ENCODE assay signal across 32 cellular contexts in genomic region chr6:23089981-23090380, GRCh38.
"Had no signal": no experiment of that assay in that cellular context is flagged by ENCODE, and none has a peak within 500 bp of the region (broad histone marks: within the 10 kb centered on the region; RNA-seq: fewer than 3 reads in every experiment).

No MANE protein-coding gene starts in this region.

- H3K4me1 Mint-ChIP-seq: activated B cell treated with CpG ODN at 0.5 μM for 24 hours; activated CD4-positive, alpha-beta T cell treated with anti-CD3 and anti-CD28 coated beads for 36 hours; activated CD4-positive, alpha-beta T cell treated with anti-CD3 and anti-CD28 coated beads, Interleukin-2, amount 10 ng/mL, durations not matched to agents 24 days and 14 days; activated CD8-positive, alpha-beta memory T cell treated with anti-CD3 and anti-CD28 coated beads, Interleukin-2, amount 10 ng/mL, durations not matched to agents 7 days and 5 days; activated naive CD4-positive, alpha-beta T cell treated with anti-CD3 and anti-CD28 coated beads, Interleukin-2, amount 10 ng/mL, durations not matched to agents 7 days and 5 days; activated naive CD8-positive, alpha-beta T cell treated with anti-CD3 and anti-CD28 coated beads, Interleukin-2, amount 10 ng/mL, durations not matched to agents 7 days and 5 days; T-cell had no signal

- H3K4me3 ChIP-seq: ascending aorta, esophagus squamous epithelium, gastrocnemius medialis, heart left ventricle had no signal

- H3K27ac ChIP-seq: ascending aorta, epithelial cell of prostate, esophagus squamous epithelium, foreskin keratinocyte, gastrocnemius medialis, heart left ventricle, WERI-Rb-1 had no signal

- H3K9me3 Mint-ChIP-seq: activated CD4-positive, alpha-beta T cell treated with anti-CD3 and anti-CD28 coated beads, Interleukin-2, amount 10 ng/mL, durations not matched to agents 24 days and 14 days had no signal

- H3K4me1 ChIP-seq: ascending aorta, esophagus squamous epithelium, foreskin keratinocyte, gastrocnemius medialis, heart left ventricle had no signal

- H3K27me3 Mint-ChIP-seq: activated B cell treated with CpG ODN at 0.5 μM for 24 hours; activated CD4-positive, alpha-beta memory T cell treated with anti-CD3 and anti-CD28 coated beads for 36 hours; activated CD4-positive, alpha-beta T cell treated with anti-CD3 and anti-CD28 coated beads for 36 hours; activated CD4-positive, alpha-beta T cell treated with anti-CD3 and anti-CD28 coated beads, Interleukin-2, amount 10 ng/mL, durations not matched to agents 24 days and 14 days; activated CD8-positive, alpha-beta memory T cell treated with anti-CD3 and anti-CD28 coated beads, Interleukin-2, amount 10 ng/mL, durations not matched to agents 7 days and 5 days; activated naive CD4-positive, alpha-beta T cell treated with anti-CD3 and anti-CD28 coated beads, Interleukin-2, amount 10 ng/mL, durations not matched to agents 7 days and 5 days; activated naive CD8-positive, alpha-beta T cell treated with anti-CD3 and anti-CD28 coated beads, Interleukin-2, amount 10 ng/mL, durations not matched to agents 7 days and 5 days; brain; T-cell had no signal

- H3K4me3 Mint-ChIP-seq: activated B cell treated with CpG ODN at 0.5 μM for 24 hours; activated CD4-positive, alpha-beta memory T cell treated with anti-CD3 and anti-CD28 coated beads for 36 hours; activated CD4-positive, alpha-beta T cell treated with anti-CD3 and anti-CD28 coated beads for 36 hours; activated CD4-positive, alpha-beta T cell treated with anti-CD3 and anti-CD28 coated beads, Interleukin-2, amount 10 ng/mL, durations not matched to agents 24 days and 14 days; activated CD8-positive, alpha-beta memory T cell treated with anti-CD3 and anti-CD28 coated beads, Interleukin-2, amount 10 ng/mL, durations not matched to agents 7 days and 5 days; activated CD8-positive, alpha-beta T cell treated with anti-CD3 and anti-CD28 coated beads, Interleukin-2, amount 10 ng/mL, durations not matched to agents 7 days and 5 days; activated naive CD4-positive, alpha-beta T cell treated with anti-CD3 and anti-CD28 coated beads, Interleukin-2, amount 10 ng/mL, durations not matched to agents 7 days and 5 days; activated naive CD8-positive, alpha-beta T cell treated with anti-CD3 and anti-CD28 coated beads, Interleukin-2, amount 10 ng/mL, durations not matched to agents 7 days and 5 days; activated T-helper 1 cell treated with anti-CD3 and anti-CD28 coated beads, Interleukin-12 subunit alpha, Interleukin-12 subunit beta, Interleukin-2, Interleukin-4 antibody, amounts not matched to agents 30 ng/mL and 10 ng/mL and 1 ng/mL, durations not matched to agents 14 hours and 24 hours and 36 hours; brain; T-cell; T-helper 1 cell treated with Interleukin-12 subunit alpha and Interleukin-12 subunit beta and Interleukin-4 antibody, amounts not matched to agents 30 μg/mL and 1 μg/mL, for 36 hours had no signal

- H3K27me3 ChIP-seq: ascending aorta, esophagus squamous epithelium, foreskin keratinocyte, gastrocnemius medialis, heart left ventricle had no signal

- H3K36me3 ChIP-seq: ascending aorta, esophagus squamous epithelium, gastrocnemius medialis, heart left ventricle, WERI-Rb-1 had no signal

- H3K27ac Mint-ChIP-seq: activated B cell treated with CpG ODN at 0.5 μM for 24 hours; activated CD4-positive, alpha-beta memory T cell treated with anti-CD3 and anti-CD28 coated beads for 36 hours; activated CD4-positive, alpha-beta T cell treated with anti-CD3 and anti-CD28 coated beads for 36 hours; activated CD4-positive, alpha-beta T cell treated with anti-CD3 and anti-CD28 coated beads, Interleukin-2, amount 10 ng/mL, durations not matched to agents 24 days and 14 days; activated CD8-positive, alpha-beta memory T cell treated with anti-CD3 and anti-CD28 coated beads, Interleukin-2, amount 10 ng/mL, durations not matched to agents 7 days and 5 days; activated CD8-positive, alpha-beta T cell treated with anti-CD3 and anti-CD28 coated beads, Interleukin-2, amount 10 ng/mL, durations not matched to agents 7 days and 5 days; activated naive CD4-positive, alpha-beta T cell treated with anti-CD3 and anti-CD28 coated beads, Interleukin-2, amount 10 ng/mL, durations not matched to agents 7 days and 5 days; activated naive CD4-positive, alpha-beta T cell treated with anti-CD3 and anti-CD28 coated beads, Interleukin-2, amount 50 U/mL, for 72 hours; activated naive CD8-positive, alpha-beta T cell treated with anti-CD3 and anti-CD28 coated beads, Interleukin-2, amount 10 ng/mL, durations not matched to agents 7 days and 5 days; activated T-helper 1 cell treated with anti-CD3 and anti-CD28 coated beads, Interleukin-12 subunit alpha, Interleukin-12 subunit beta, Interleukin-2, Interleukin-4 antibody, amounts not matched to agents 30 ng/mL and 10 ng/mL and 1 ng/mL, durations not matched to agents 14 hours and 24 hours and 36 hours; activated T-helper 2 cell treated with anti-CD3 and anti-CD28 coated beads, Interferon-gamma antibody, Interleukin-2, Interleukin-4, amounts not matched to agents 10 μg/mL and 5 μg/mL and 100 μg/mL, durations not matched to agents 14 hours and 24 hours and 36 hours; T-cell; T-helper 1 cell treated with Interleukin-12 subunit alpha and Interleukin-12 subunit beta and Interleukin-4 antibody, amounts not matched to agents 30 μg/mL and 1 μg/mL, for 36 hours had no signal

- H3K9me3 ChIP-seq: ascending aorta, esophagus squamous epithelium, gastrocnemius medialis, heart left ventricle had no signal

- DNase-seq: activated B cell treated with CpG ODN at 0.5 μM for 24 hours; activated CD4-positive, alpha-beta memory T cell treated with anti-CD3 and anti-CD28 coated beads for 36 hours; activated CD4-positive, alpha-beta T cell treated with anti-CD3 and anti-CD28 coated beads for 36 hours; activated CD4-positive, alpha-beta T cell treated with anti-CD3 and anti-CD28 coated beads, Interleukin-2, amount 10 ng/mL, durations not matched to agents 24 days and 14 days; activated CD4-positive, CD25-positive, alpha-beta regulatory T cell treated with anti-CD3 and anti-CD28 coated beads, Interleukin-2, amount 50 U/mL, for 72 hours; activated CD8-positive, alpha-beta memory T cell treated with anti-CD3 and anti-CD28 coated beads, Interleukin-2, amount 10 ng/mL, durations not matched to agents 7 days and 5 days; activated CD8-positive, alpha-beta memory T cell treated with anti-CD3 and anti-CD28 coated beads, Interleukin-2, amount 50 U/mL, for 4 hours; activated CD8-positive, alpha-beta T cell treated with anti-CD3 and anti-CD28 coated beads, Interleukin-2, amount 10 ng/mL, durations not matched to agents 7 days and 5 days; activated gamma-delta T cell; activated naive CD4-positive, alpha-beta T cell; activated naive CD4-positive, alpha-beta T cell treated with anti-CD3 and anti-CD28 coated beads, Interleukin-2, amount 10 ng/mL, durations not matched to agents 7 days and 5 days; activated naive CD8-positive, alpha-beta T cell treated with anti-CD3 and anti-CD28 coated beads, Interleukin-2, amount 10 ng/mL, durations not matched to agents 7 days and 5 days; activated T-cell treated with anti-CD3 and anti-CD28 coated beads, Interleukin-2, amount 50 U/mL, for 1 hour; activated T-cell treated with anti-CD3 and anti-CD28 coated beads, Interleukin-2, amount 50 U/mL, for 48 hours; caudate nucleus; effector CD8-positive, alpha-beta T cell; esophagus squamous epithelium; foreskin keratinocyte; gastrocnemius medialis; glutamatergic neuron; heart left ventricle; hypothalamus; T-cell; T-helper 9 cell had no signal

- H3K36me3 Mint-ChIP-seq: activated CD4-positive, alpha-beta memory T cell treated with anti-CD3 and anti-CD28 coated beads for 36 hours; activated CD8-positive, alpha-beta memory T cell treated with anti-CD3 and anti-CD28 coated beads, Interleukin-2, amount 10 ng/mL, durations not matched to agents 7 days and 5 days; activated naive CD4-positive, alpha-beta T cell treated with anti-CD3 and anti-CD28 coated beads, Interleukin-2, amount 10 ng/mL, durations not matched to agents 7 days and 5 days; activated naive CD8-positive, alpha-beta T cell treated with anti-CD3 and anti-CD28 coated beads, Interleukin-2, amount 10 ng/mL, durations not matched to agents 7 days and 5 days; T-cell had no signal
